In genomic region chr17:48055531-48056245, GRCh38 we compare ENCODE assay signal across 8 cellular contexts. TPM values are rescaled to one million over a fixed set of nuclear protein-coding genes. Genes with fewer than 3 reads are reported as not detected.
DNase-seq lines count a peak whose midpoint lies in the region; ATAC-seq and TF ChIP-seq lines count a peak whose summit lies in the region.

No MANE protein-coding gene starts in this region.

- no peak for DNase-seq in CD4-positive, alpha-beta memory T cell
- DNase-seq in RPMI7951 (ENCODE audit: low read depth) (peak; percentile 68), epithelial cell of esophagus (ENCODE audit: low read depth) (peak; percentile 82), omental fat pad (ENCODE audit: low spot score) (no peak), NCI-H1417 treated with DMSO at 0.1 percent for 48 hours (lab: John Stamatoyannopoulos, UW) (no peak), DMS79 treated with DMSO at 0.1 percent for 48 hours (lab: John Stamatoyannopoulos, UW) (no peak)

- no peak overlapping the region for H3K27ac ChIP-seq in CD4-positive, alpha-beta memory T cell (ENCODE audit: low read depth, low read length)
- peak overlapping the region in 13 of 21 experiments; percentile 12 to 90 (median 54) for H3K27ac ChIP-seq in skin epidermis

- intact Hi-C loops in CD4-positive, alpha-beta memory T cell (cut with micrococcal nuclease) = no loop called here

- TF ChIP-seq CTCF in epithelial cell of esophagus (IDR thresholded peaks at IDR 0.05; ENCODE audit: insufficient read depth, low read depth, low read length, missing control alignments) = no peak
- TF ChIP-seq CTCF in omental fat pad (IDR thresholded peaks at IDR 0.05) = no peak

- H3K4me3 ChIP-seq in CD4-positive, alpha-beta memory T cell (ENCODE audit: low read length in 2 of 2) = no peak overlapping the region
- H3K4me3 ChIP-seq in epithelial cell of esophagus (ENCODE audit: low read length) = no peak overlapping the region
- peak overlapping the region in 1 of 7 experiments; percentile 36 for H3K4me3 ChIP-seq in skin epidermis

- CTCF ChIA-PET in CD4-positive, alpha-beta memory T cell (lab: Charles Lee; ENCODE audit: partially characterized antibody) = interaction anchor here (1.3 to 1.5 kb wide), 2 partner anchors 24 to 27 kb away, joined by 3 to 5 read pairs; no protein-coding TSS in a partner anchor

- H3K27me3 ChIP-seq in CD4-positive, alpha-beta memory T cell (ENCODE audit: insufficient read depth, low read length) = no peaks in the 10 kb centered on the region

- POLR2A ChIA-PET in CD4-positive, alpha-beta memory T cell (lab: Charles Lee; ENCODE audit: partially characterized antibody) = interaction anchor here (0.6 kb wide), 1 partner anchor 683 kb away, joined by 3 read pairs; no protein-coding TSS in a partner anchor

- H3K27ac Mint-ChIP-seq in CD4-positive, alpha-beta memory T cell = peak overlapping the region; percentile 39 to 88 (median 77)

- peaks cover 44 to 82% of the 10 kb centered on the region in 2 donors for H3K36me3 Mint-ChIP-seq in CD4-positive, alpha-beta memory T cell

- H3K36me3 ChIP-seq in CD4-positive, alpha-beta memory T cell (ENCODE audit: insufficient read depth, low read length) = peaks cover 83% of the 10 kb centered on the region

- peaks cover 35% of the 10 kb centered on the region for H3K4me1 ChIP-seq in CD4-positive, alpha-beta memory T cell (ENCODE audit: insufficient read depth, low read length)

- H3K4me1 Mint-ChIP-seq in CD4-positive, alpha-beta memory T cell = peaks cover 24 to 55% (median 33%) of the 10 kb centered on the region in 4 donors

- H3K9me3 ChIP-seq in CD4-positive, alpha-beta memory T cell (ENCODE audit: control insufficient read depth in 1 of 2, low read length in 2 of 2) = no peaks in the 10 kb centered on the region

- no peaks in the 10 kb centered on the region for H3K9me3 Mint-ChIP-seq in CD4-positive, alpha-beta memory T cell

- H3K27me3 Mint-ChIP-seq in CD4-positive, alpha-beta memory T cell = no peaks in the 10 kb centered on the region

- H3K4me3 Mint-ChIP-seq in CD4-positive, alpha-beta memory T cell = no peak overlapping the region

- ATAC-seq in GM21360 (IDR thresholded peaks at IDR 0.05; ENCODE audit: unreplicated experiment) = peak; percentile 57
- ATAC-seq in omental fat pad (ENCODE audit: low FRiP score) = no peak

RNA-seq across cellular contexts. Expression of gene NFE2L1, which starts 7.5 kb away (rescaled TPM):
- 10 to 100 TPM; 53.5 to 62.5 TPM for total RNA-seq in CD4-positive, alpha-beta memory T cell
- polyA plus RNA-seq in CD4-positive, alpha-beta memory T cell = 10 to 100 TPM in 1 of 2 donors, 1 to 10 TPM in 1; 2.9 to 16.2 TPM
- 28.4 and 35.2 TPM in 2 replicates for total RNA-seq in RPMI7951 (2014; rRNA removed; shearing (Covaris generic))
- 100 to 1,000 TPM; 144 to 255 (median 168) TPM for total RNA-seq in omental fat pad

RNA-seq across cellular contexts. Expression of gene COPZ2, which starts 18.1 kb away (rescaled TPM):
- 1 to 10 TPM; 1.9 to 2.0 TPM for total RNA-seq in CD4-positive, alpha-beta memory T cell
- polyA plus RNA-seq in CD4-positive, alpha-beta memory T cell = 1 to 10 TPM; 1.6 to 1.9 TPM
- total RNA-seq in RPMI7951 (2014; rRNA removed; shearing (Covaris generic)) = 40.3 and 41.7 TPM in 2 replicates
- total RNA-seq in omental fat pad = 10 to 100 TPM; 43.8 to 61.8 (median 49.7) TPM

RNA-seq across cellular contexts. Expression of gene CBX1, which starts 45.6 kb away (rescaled TPM):
- total RNA-seq in CD4-positive, alpha-beta memory T cell = 10 to 100 TPM; 33.9 to 37.1 TPM
- polyA plus RNA-seq in CD4-positive, alpha-beta memory T cell = 10 to 100 TPM; 10.1 to 19.8 TPM
- 53.5 and 64.6 TPM in 2 replicates for total RNA-seq in RPMI7951 (2014; rRNA removed; shearing (Covaris generic))
- 10 to 100 TPM; 16.0 to 28.9 (median 24.1) TPM for total RNA-seq in omental fat pad

RNA-seq across cellular contexts. Expression of gene SNX11, which starts 51.9 kb away (rescaled TPM):
- total RNA-seq in CD4-positive, alpha-beta memory T cell = 10 to 100 TPM; 20.8 to 22.0 TPM
- 10 to 100 TPM; 17.9 to 18.1 TPM for polyA plus RNA-seq in CD4-positive, alpha-beta memory T cell
- 6.4 and 10.4 TPM in 2 replicates for total RNA-seq in RPMI7951 (2014; rRNA removed; shearing (Covaris generic))
- total RNA-seq in omental fat pad = 10 to 100 TPM; 10.1 to 19.1 (median 18.4) TPM

Comparison
In these comparisons a context has a peak if more than half of its experiments do, and no peak if none do; other contexts are left out.
1. DNase-seq: peak in RPMI7951 (single experiment) and epithelial cell of esophagus (single experiment); none in CD4-positive, alpha-beta memory T cell (0 of 5), omental fat pad (single experiment), NCI-H1417 treated with DMSO at 0.1 percent for 48 hours (single experiment) and DMS79 treated with DMSO at 0.1 percent for 48 hours (single experiment).
2. RNA of gene COPZ2, which starts 18.1 kb away (total RNA-seq): 43.8 to 61.8 TPM in omental fat pad and 40.3 to 41.7 TPM in RPMI7951; 1.9 to 2.0 TPM in CD4-positive, alpha-beta memory T cell; every median in the first group is over 10 times any median in the second.